ENCODE assay signal across 9 cellular contexts in genomic region chr21:16419188-16419874, GRCh38.
DNase-seq lines count a peak whose midpoint lies in the region; ATAC-seq and FAIRE-seq lines count a peak whose summit lies in the region.
"Had no signal": no experiment of that assay in that cellular context is flagged by ENCODE, and none has a peak within 500 bp of the region (broad histone marks: within the 10 kb centered on the region; RNA-seq: fewer than 3 reads in every experiment).

No MANE protein-coding gene starts in this region.

- no peaks in the 10 kb centered on the region for H3K27me3 Mint-ChIP-seq in activated naive CD4-positive, alpha-beta T cell treated with anti-CD3 and anti-CD28 coated beads, Interleukin-2, amount 10 ng/mL, durations not matched to agents 7 days and 5 days
- H3K27me3 Mint-ChIP-seq: activated naive CD8-positive, alpha-beta T cell treated with anti-CD3 and anti-CD28 coated beads, Interleukin-2, amount 10 ng/mL, durations not matched to agents 7 days and 5 days had no signal

- DNase-seq in left cardiac atrium (peak; percentile 90), sciatic nerve (ENCODE audit: low spot score) (peak; percentile 83), activated gamma-delta T cell treated with Interleukin-2 at 50 U/mL for 16 hours (no peak)
- DNase-seq in activated naive CD4-positive, alpha-beta T cell treated with anti-CD3 and anti-CD28 coated beads, Interleukin-2, amount 10 ng/mL, durations not matched to agents 7 days and 5 days: no peak
- DNase-seq: activated naive CD8-positive, alpha-beta T cell treated with anti-CD3 and anti-CD28 coated beads, Interleukin-2, amount 10 ng/mL, durations not matched to agents 7 days and 5 days had no signal

- peak overlapping the region; percentile 49; the same call in 1 of the 2 replicates for H3K4me3 ChIP-seq in GM08714 (ENCODE audit: low read length)

- intact Hi-C loops in left cardiac atrium (cut with DNase I) (loop anchor here in 1 of 2 donors (5.0 kb wide), 1 partner anchor 222 kb away; no protein-coding TSS in a partner anchor), sciatic nerve (cut with DNase I) (no loop called here)

- ATAC-seq in left cardiac atrium: peak; percentile 95 to 98
- peak; percentile 92 for ATAC-seq in sciatic nerve
- no peak for ATAC-seq in HG03571 (IDR thresholded peaks at IDR 0.05; ENCODE audit: unreplicated experiment)
- no peak for ATAC-seq in HG02678 (IDR thresholded peaks at IDR 0.05; ENCODE audit: unreplicated experiment)

- H3K9me3 Mint-ChIP-seq in activated naive CD4-positive, alpha-beta T cell treated with anti-CD3 and anti-CD28 coated beads, Interleukin-2, amount 10 ng/mL, durations not matched to agents 7 days and 5 days: peaks cover 2% of the 10 kb centered on the region
- H3K9me3 Mint-ChIP-seq: activated naive CD8-positive, alpha-beta T cell treated with anti-CD3 and anti-CD28 coated beads, Interleukin-2, amount 10 ng/mL, durations not matched to agents 7 days and 5 days had no signal

- H3K4me3 Mint-ChIP-seq in activated naive CD4-positive, alpha-beta T cell treated with anti-CD3 and anti-CD28 coated beads, Interleukin-2, amount 10 ng/mL, durations not matched to agents 7 days and 5 days: no peak overlapping the region
- H3K4me3 Mint-ChIP-seq: activated naive CD8-positive, alpha-beta T cell treated with anti-CD3 and anti-CD28 coated beads, Interleukin-2, amount 10 ng/mL, durations not matched to agents 7 days and 5 days had no signal

- no peaks in the 10 kb centered on the region for H3K36me3 Mint-ChIP-seq in activated naive CD4-positive, alpha-beta T cell treated with anti-CD3 and anti-CD28 coated beads, Interleukin-2, amount 10 ng/mL, durations not matched to agents 7 days and 5 days
- H3K36me3 Mint-ChIP-seq: activated naive CD8-positive, alpha-beta T cell treated with anti-CD3 and anti-CD28 coated beads, Interleukin-2, amount 10 ng/mL, durations not matched to agents 7 days and 5 days had no signal

- no peak overlapping the region for H3K27ac Mint-ChIP-seq in activated naive CD4-positive, alpha-beta T cell treated with anti-CD3 and anti-CD28 coated beads, Interleukin-2, amount 10 ng/mL, durations not matched to agents 7 days and 5 days
- H3K27ac Mint-ChIP-seq: activated naive CD8-positive, alpha-beta T cell treated with anti-CD3 and anti-CD28 coated beads, Interleukin-2, amount 10 ng/mL, durations not matched to agents 7 days and 5 days had no signal

- no peaks in the 10 kb centered on the region for H3K4me1 Mint-ChIP-seq in activated naive CD4-positive, alpha-beta T cell treated with anti-CD3 and anti-CD28 coated beads, Interleukin-2, amount 10 ng/mL, durations not matched to agents 7 days and 5 days
- H3K4me1 Mint-ChIP-seq: activated naive CD8-positive, alpha-beta T cell treated with anti-CD3 and anti-CD28 coated beads, Interleukin-2, amount 10 ng/mL, durations not matched to agents 7 days and 5 days had no signal

- CTCF ChIA-PET in activated naive CD4-positive, alpha-beta T cell treated with anti-CD3 and anti-CD28 coated beads, Interleukin-2, amount 10 ng/mL, durations not matched to agents 7 days and 5 days (lab: Charles Lee): no interaction called here

- FAIRE-seq in TTC549 (lab: Jason Lieb, UNC): peak; percentile 89

Comparison
In these comparisons a context has a peak if more than half of its experiments do, and no peak if none do; other contexts are left out.
1. ATAC-seq: peak in left cardiac atrium (2 of 2) and sciatic nerve (single experiment); none in HG03571 (single experiment) and HG02678 (single experiment).
2. DNase-seq: peak in left cardiac atrium (single experiment) and sciatic nerve (single experiment); none in activated naive CD4-positive, alpha-beta T cell treated with anti-CD3 and anti-CD28 coated beads, Interleukin-2, amount 10 ng/mL, durations not matched to agents 7 days and 5 days (single experiment) and activated gamma-delta T cell treated with Interleukin-2 at 50 U/mL for 16 hours (single experiment).